21 cellular contexts compared by ENCODE assay signal in the genomic region with DNA sequence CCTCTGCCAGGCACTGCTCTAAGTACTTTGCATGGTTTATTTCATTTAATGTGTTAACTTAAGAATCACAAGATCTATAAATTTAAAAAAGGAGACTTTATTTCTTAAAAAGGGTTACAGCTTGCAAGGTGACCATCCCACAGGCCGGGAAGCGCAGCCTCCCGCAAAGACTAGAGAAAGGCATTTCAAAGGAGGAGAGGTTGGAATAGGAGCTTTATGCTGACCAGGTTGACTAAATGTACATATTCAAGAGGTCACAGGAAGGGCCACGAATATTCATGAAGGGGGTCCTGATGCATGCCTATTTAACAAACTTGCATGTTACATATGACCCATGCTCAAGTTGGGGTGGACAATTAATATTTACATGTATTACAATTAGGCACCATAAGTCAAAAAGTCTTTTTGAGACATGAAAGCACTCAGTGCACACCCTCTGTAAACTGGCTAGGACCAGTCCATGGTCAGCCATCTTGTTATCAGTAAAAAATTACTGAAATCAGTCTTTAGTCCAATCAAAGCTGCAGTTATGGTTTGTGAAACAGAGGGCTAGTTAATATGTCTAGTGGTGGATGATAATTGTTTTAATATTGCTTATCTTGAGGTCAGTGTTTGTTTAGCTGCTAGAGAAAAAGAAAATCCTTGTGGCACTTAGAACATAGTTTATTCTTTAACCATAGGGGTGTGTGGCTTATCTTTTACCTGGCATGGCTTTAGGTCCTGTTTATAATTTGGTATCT.
DNase-seq lines count a peak whose midpoint lies in the region; ATAC-seq and TF ChIP-seq lines count a peak whose summit lies in the region.
"Had no signal": no experiment of that assay in that cellular context is flagged by ENCODE, and none has a peak within 500 bp of the region (broad histone marks: within the 10 kb centered on the region; RNA-seq: fewer than 3 reads in every experiment).

No MANE protein-coding gene starts in this region.

- H3K36me3 Mint-ChIP-seq in osteocyte (ENCODE audit: unreplicated experiment): no peaks in the 10 kb centered on the region
- H3K36me3 Mint-ChIP-seq: CD4-positive, alpha-beta memory T cell had no signal

- TSS peak; percentile 99 for BruUV-seq in mammary epithelial cell (replicated peaks; lab: Mats Ljungman, UMichigan)
- no TSS peak for BruUV-seq in OCI-LY7 (replicated peaks; lab: Mats Ljungman, UMichigan)

- no peak overlapping the region for H3K4me2 ChIP-seq in mammary epithelial cell (ENCODE audit: insufficient read depth, low read depth, low read length)
- H3K4me2 ChIP-seq in OCI-LY7 (ENCODE audit: low read length): no peak overlapping the region
- H3K4me2 ChIP-seq: BLaER1 had no signal

- H3K4me3 Mint-ChIP-seq in osteocyte (ENCODE audit: unreplicated experiment): no peak overlapping the region
- H3K4me3 Mint-ChIP-seq: CD4-positive, alpha-beta memory T cell had no signal

- H3K79me2 ChIP-seq in mammary epithelial cell (ENCODE audit: insufficient read depth, low read length) (no peaks in the 10 kb centered on the region), OCI-LY7 (ENCODE audit: insufficient read depth, low read depth, low read length) (no peaks in the 10 kb centered on the region)

- no peaks in the 10 kb centered on the region for H3K27me3 Mint-ChIP-seq in osteocyte (ENCODE audit: unreplicated experiment)

- no peak overlapping the region for H2AFZ ChIP-seq in mammary epithelial cell (ENCODE audit: low read depth, low read length)
- H2AFZ ChIP-seq in OCI-LY7 (ENCODE audit: low read length): no peak overlapping the region

- DNase-seq in mammary epithelial cell: no peak
- DNase-seq in osteocyte (ENCODE audit: extremely low spot score, unreplicated experiment): no peak
- DNase-seq in OCI-LY7 (ENCODE audit: low spot score): no peak
- no peak for DNase-seq in putamen (ENCODE audit: low spot score)
- DNase-seq: ACHN; CD4-positive, alpha-beta memory T cell; GOT3; KBM-7; NCI-H1092; NCI-H1436 treated with DMSO at 0.1 percent for 48 hours; NCI-H2029; NCI-H226; NCI-H524 treated with DMSO at 0.1 percent for 48 hours; SHP77 treated with DMSO at 0.1 percent for 48 hours; SW 1271 had no signal

- H3K4me1 Mint-ChIP-seq in osteocyte (ENCODE audit: unreplicated experiment): peaks cover 11% of the 10 kb centered on the region
- H3K4me1 Mint-ChIP-seq: CD4-positive, alpha-beta memory T cell had no signal

- H4K20me1 ChIP-seq in mammary epithelial cell (ENCODE audit: insufficient read depth, low read length): no peaks in the 10 kb centered on the region
- H4K20me1 ChIP-seq in OCI-LY7 (ENCODE audit: insufficient read depth, low read length): no peaks in the 10 kb centered on the region
- H4K20me1 ChIP-seq: BLaER1 had no signal

- H3K36me3 ChIP-seq in HUES48 (ENCODE audit: control insufficient read depth, insufficient read depth, low read length) (no peaks in the 10 kb centered on the region), mammary epithelial cell (ENCODE audit: insufficient read depth, low read length) (no peaks in the 10 kb centered on the region), OCI-LY7 (ENCODE audit: insufficient read depth, low read length) (no peaks in the 10 kb centered on the region)
- H3K36me3 ChIP-seq: BLaER1 had no signal

- H3K9ac ChIP-seq in HUES48 (ENCODE audit: low read depth, low read length): peak overlapping the region; percentile 40; the same call in 1 of the 2 replicates
- H3K9ac ChIP-seq in mammary epithelial cell (ENCODE audit: insufficient read depth, low read length): no peak overlapping the region
- H3K9ac ChIP-seq: BLaER1 had no signal

- no peak for ATAC-seq in HG03378 (IDR thresholded peaks at IDR 0.05; ENCODE audit: unreplicated experiment)

- in situ Hi-C loops in mammary epithelial cell (cut with MboI; ENCODE audit: low sequenced_read_pairs in 2 of 2): no loop called here

- peak overlapping the region; percentile 53 for H3K27ac Mint-ChIP-seq in osteocyte (ENCODE audit: unreplicated experiment)
- H3K27ac Mint-ChIP-seq: CD4-positive, alpha-beta memory T cell had no signal

- H3K9me3 Mint-ChIP-seq in osteocyte (ENCODE audit: unreplicated experiment): no peaks in the 10 kb centered on the region

- 76% methylated on average over 4 of the region's 4 CpGs for WGBS in mammary epithelial cell (ENCODE audit: low coverage, missing lambda C conversion rate)

- H3K9me2 ChIP-seq in OCI-LY7 (ENCODE audit: insufficient read depth, low read length): no peaks in the 10 kb centered on the region

- TF ChIP-seq CTCF in C4-2B (conservative IDR thresholded peaks at IDR 0.05) (no peak), mammary epithelial cell (conservative IDR thresholded peaks at IDR 0.05 in 1 of 2, IDR thresholded peaks at IDR 0.05 in 1 of 2; ENCODE audit: extremely low read depth in 1 of 2, insufficient read depth in 1 of 2, low read depth in 1 of 2, low read length in 2 of 2) (no peak), osteocyte (IDR thresholded peaks at IDR 0.05) (no peak), OCI-LY7 (conservative IDR thresholded peaks at IDR 0.05; ENCODE audit: low read length) (no peak)

- peaks cover 11% of the 10 kb centered on the region; the same call in 1 of the 2 replicates for H3K4me1 ChIP-seq in HUES48 (ENCODE audit: control insufficient read depth, insufficient read depth, low read length)
- peaks cover 22% of the 10 kb centered on the region for H3K4me1 ChIP-seq in mammary epithelial cell (ENCODE audit: insufficient read depth, low read length)
- no peaks in the 10 kb centered on the region for H3K4me1 ChIP-seq in OCI-LY7 (ENCODE audit: insufficient read depth, low read length, poor library complexity, severe bottlenecking)
- H3K4me1 ChIP-seq: BLaER1 had no signal

- no peaks in the 10 kb centered on the region for H3K9me3 ChIP-seq in HUES48 (ENCODE audit: control insufficient read depth, insufficient read depth, low read length)
- H3K9me3 ChIP-seq in mammary epithelial cell (replicated peaks; ENCODE audit: insufficient read depth, low read length): no peaks in the 10 kb centered on the region
- no peaks in the 10 kb centered on the region for H3K9me3 ChIP-seq in OCI-LY7 (ENCODE audit: low read length)
- H3K9me3 ChIP-seq: BLaER1 had no signal

- POLR2A ChIA-PET in OCI-LY7 (lab: Charles Lee): no interaction called here

- dilution Hi-C loops in mammary epithelial cell (cut with HindIII; ENCODE audit: low sequenced_read_pairs): no loop called here

- intact Hi-C loops in mammary epithelial cell (cut with micrococcal nuclease): no loop called here
- intact Hi-C loops in OCI-LY7 (cut with micrococcal nuclease; ENCODE audit: unreplicated experiment): no loop called here

- H3K27me3 ChIP-seq in HUES48 (ENCODE audit: control insufficient read depth, insufficient read depth, low read length) (no peaks in the 10 kb centered on the region), mammary epithelial cell (ENCODE audit: insufficient read depth, low read length) (no peaks in the 10 kb centered on the region)
- H3K27me3 ChIP-seq: BLaER1 had no signal

- H3K27ac ChIP-seq in C4-2B (peak overlapping the region; percentile 64; the same call in 1 of the 2 replicates), HUES48 (ENCODE audit: low read depth, low read length) (peak overlapping the region; percentile 73), mammary epithelial cell (ENCODE audit: insufficient read depth, low read depth, low read length) (no peak overlapping the region), OCI-LY7 (ENCODE audit: low read depth, low read length, poor library complexity, severe bottlenecking) (no peak overlapping the region)
- H3K27ac ChIP-seq: BLaER1, RWPE1, SK-N-MC had no signal

- H3K4me3 ChIP-seq in HUES48 (ENCODE audit: low read depth, low read length) (no peak overlapping the region), mammary epithelial cell (replicated peaks in 1 of 3; ENCODE audit: insufficient read depth in 1 of 3, low read depth in 2 of 3, low read length in 3 of 3) (no peak overlapping the region), OCI-LY7 (ENCODE audit: low read depth, low read length, poor library complexity, severe bottlenecking) (no peak overlapping the region)
- H3K4me3 ChIP-seq: BLaER1, SK-N-MC had no signal

- CTCF ChIA-PET in mammary epithelial cell (lab: Charles Lee; ENCODE audit: low non-redundant PET): interaction anchor here (0.6 kb wide), 1 partner anchor 317 kb away, joined by 6 read pairs; no protein-coding TSS in a partner anchor
- CTCF ChIA-PET in OCI-LY7 (lab: Charles Lee; ENCODE audit: unreplicated experiment): no interaction called here

Comparison
In these comparisons a context has a peak if more than half of its experiments do, and no peak if none do; other contexts are left out.
1. H3K27ac ChIP-seq: peak in C4-2B (single experiment) and HUES48 (single experiment); none in mammary epithelial cell (single experiment) and OCI-LY7 (single experiment).